In the genomic region with DNA sequence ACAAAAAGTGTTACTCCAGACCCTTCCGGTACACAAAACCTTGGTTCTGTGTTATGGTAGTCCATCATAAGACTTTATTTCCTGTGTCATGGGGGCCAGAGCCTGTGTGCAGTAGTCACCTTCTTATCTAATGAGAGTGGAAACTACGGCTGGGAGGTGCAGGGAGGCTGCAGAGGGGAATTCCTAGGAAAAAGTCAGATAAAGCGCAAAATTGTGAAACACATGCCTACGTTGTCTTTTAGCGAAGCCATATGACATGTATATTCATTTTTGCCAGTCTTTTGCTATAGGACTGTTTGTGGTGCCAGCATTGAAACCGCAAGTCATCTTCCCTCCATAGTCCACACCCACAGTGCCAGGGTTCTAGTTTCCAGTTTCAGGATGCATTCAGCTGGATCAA, we compare ENCODE assay signal across 1 cellular context.
TF ChIP-seq lines count a peak whose summit lies in the region.

No MANE protein-coding gene starts in this region.

TF ChIP-seq in GM12878, 131 proteins besides CTCF, POLR2A, EP300 and RAD21 (continued from another document):
- TF ChIP-seq, protein P1, sequence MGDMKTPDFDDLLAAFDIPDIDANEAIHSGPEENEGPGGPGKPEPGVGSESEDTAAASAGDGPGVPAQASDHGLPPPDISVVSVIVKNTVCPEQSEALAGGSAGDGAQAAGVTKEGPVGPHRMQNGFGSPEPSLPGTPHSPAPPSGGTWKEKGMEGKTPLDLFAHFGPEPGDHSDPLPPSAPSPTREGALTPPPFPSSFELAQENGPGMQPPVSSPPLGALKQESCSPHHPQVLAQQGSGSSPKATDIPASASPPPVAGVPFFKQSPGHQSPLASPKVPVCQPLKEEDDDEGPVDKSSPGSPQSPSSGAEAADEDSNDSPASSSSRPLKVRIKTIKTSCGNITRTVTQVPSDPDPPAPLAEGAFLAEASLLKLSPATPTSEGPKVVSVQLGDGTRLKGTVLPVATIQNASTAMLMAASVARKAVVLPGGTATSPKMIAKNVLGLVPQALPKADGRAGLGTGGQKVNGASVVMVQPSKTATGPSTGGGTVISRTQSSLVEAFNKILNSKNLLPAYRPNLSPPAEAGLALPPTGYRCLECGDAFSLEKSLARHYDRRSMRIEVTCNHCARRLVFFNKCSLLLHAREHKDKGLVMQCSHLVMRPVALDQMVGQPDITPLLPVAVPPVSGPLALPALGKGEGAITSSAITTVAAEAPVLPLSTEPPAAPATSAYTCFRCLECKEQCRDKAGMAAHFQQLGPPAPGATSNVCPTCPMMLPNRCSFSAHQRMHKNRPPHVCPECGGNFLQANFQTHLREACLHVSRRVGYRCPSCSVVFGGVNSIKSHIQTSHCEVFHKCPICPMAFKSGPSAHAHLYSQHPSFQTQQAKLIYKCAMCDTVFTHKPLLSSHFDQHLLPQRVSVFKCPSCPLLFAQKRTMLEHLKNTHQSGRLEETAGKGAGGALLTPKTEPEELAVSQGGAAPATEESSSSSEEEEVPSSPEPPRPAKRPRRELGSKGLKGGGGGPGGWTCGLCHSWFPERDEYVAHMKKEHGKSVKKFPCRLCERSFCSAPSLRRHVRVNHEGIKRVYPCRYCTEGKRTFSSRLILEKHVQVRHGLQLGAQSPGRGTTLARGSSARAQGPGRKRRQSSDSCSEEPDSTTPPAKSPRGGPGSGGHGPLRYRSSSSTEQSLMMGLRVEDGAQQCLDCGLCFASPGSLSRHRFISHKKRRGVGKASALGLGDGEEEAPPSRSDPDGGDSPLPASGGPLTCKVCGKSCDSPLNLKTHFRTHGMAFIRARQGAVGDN (IDR thresholded peaks at IDR 0.05) = peak; percentile 46; the same call in 1 of the 2 replicates
